In genomic region chr4:87917911-87918310, GRCh38 we compare ENCODE assay signal across 1 cellular context. TPM values are rescaled to one million over a fixed set of nuclear protein-coding genes. Genes with fewer than 3 reads are reported as not detected.
"Had no signal": no experiment of that assay in that cellular context is flagged by ENCODE, and none has a peak within 500 bp of the region (broad histone marks: within the 10 kb centered on the region; RNA-seq: fewer than 3 reads in every experiment).

No MANE protein-coding gene starts in this region.

RNA-seq across cellular contexts. Expression of gene SPP1, which starts 57.6 kb away (rescaled TPM):
- total RNA-seq: MCF 10A had no signal
